Comparison of ENCODE assay signal across 9 cellular contexts in genomic region chr10:11822809-11823121, GRCh38. TPM values are rescaled to one million over a fixed set of nuclear protein-coding genes. Genes with fewer than 3 reads are reported as not detected.
DNase-seq lines count a peak whose midpoint lies in the region; ATAC-seq, FAIRE-seq and TF ChIP-seq lines count a peak whose summit lies in the region.
"Had no signal": no experiment of that assay in that cellular context is flagged by ENCODE, and none has a peak within 500 bp of the region (broad histone marks: within the 10 kb centered on the region; RNA-seq: fewer than 3 reads in every experiment).

No MANE protein-coding gene starts in this region.

- no peaks in the 10 kb centered on the region; the same call in 1 of the 2 replicates for H3K23me2 ChIP-seq in H1 (ENCODE audit: low read depth, low read length)

- H3K9me3 ChIP-seq in H1 (ENCODE audit: insufficient read depth in 2 of 2, low read depth in 1 of 2, low read length in 1 of 2): no peaks in the 10 kb centered on the region
- H3K9me3 ChIP-seq in MM.1S (replicated peaks; ENCODE audit: insufficient read depth, low read length): no peaks in the 10 kb centered on the region

- H4K5ac ChIP-seq in H1 (ENCODE audit: insufficient read length, low read depth, low read length): no peak overlapping the region

- no peak overlapping the region; the same call in 1 of the 2 replicates for H3K18ac ChIP-seq in H1 (ENCODE audit: extremely low read depth, low read length)

- H4K91ac ChIP-seq in H1 (replicated peaks; ENCODE audit: insufficient read length, low read length): no peak overlapping the region

- no peak for TF ChIP-seq RAD21 in H1 (IDR thresholded peaks at IDR 0.05 in 1 of 2, conservative IDR thresholded peaks at IDR 0.05 in 1 of 2; ENCODE audit: low read depth in 2 of 2, low read length in 2 of 2)

- H2AFZ ChIP-seq in ACC112 (ENCODE audit: low read length, unreplicated experiment) (peak overlapping the region; percentile 90), H1 (ENCODE audit: low read length) (no peak overlapping the region), MM.1S (ENCODE audit: low read length) (no peak overlapping the region)

- H3K27me3 ChIP-seq in ACC112 (ENCODE audit: insufficient read depth, low read length) (peaks cover 7% of the 10 kb centered on the region), H1 (replicated peaks in 1 of 4; ENCODE audit: control insufficient read depth in 3 of 4, extremely low read depth in 1 of 4, insufficient read depth in 3 of 4, low read length in 3 of 4) (peaks cover 0 to 3% (median 0%) of the 10 kb centered on the region in 4 experiments; a peak in 2 of 7 replicates), MM.1S (replicated peaks; ENCODE audit: insufficient read depth, low read length) (peaks cover 25% of the 10 kb centered on the region)

- no peaks in the 10 kb centered on the region for H3K9me2 ChIP-seq in MM.1S (replicated peaks; ENCODE audit: insufficient read depth, low read length)

- FAIRE-seq in H1 (lab: Jason Lieb, UNC) (no peak), frontal cortex (lab: Jason Lieb, UNC) (no peak)

- TF ChIP-seq CTCF in LNCaP clone FGC (IDR thresholded peaks at IDR 0.05; ENCODE audit: control insufficient read depth, extremely low read depth, insufficient read depth): no peak
- TF ChIP-seq CTCF in H1 (IDR thresholded peaks at IDR 0.05; ENCODE audit: control extremely low read depth in 1 of 3, insufficient read depth in 1 of 3, low read depth in 1 of 3, low read length in 3 of 3): no peak
- no peak for TF ChIP-seq CTCF in neural crest cell (conservative IDR thresholded peaks at IDR 0.05)
- TF ChIP-seq CTCF in MM.1S (IDR thresholded peaks at IDR 0.05; ENCODE audit: low read length): no peak

- no peak overlapping the region for H2BK20ac ChIP-seq in H1 (ENCODE audit: low read length)

- WGBS in H1 (ENCODE audit: extremely low coverage in 1 of 2, insufficient coverage in 1 of 2, insufficient read length in 1 of 2, insufficient replicate concordance in 2 of 2, low coverage in 1 of 2, low lambda C conversion rate in 2 of 2, missing lambda C conversion rate in 1 of 2), 2 experiments: 80% methylated on average over 5 of the region's 8 CpGs; no CpG with 5 or more reads in 1 of the 2 experiments

- H3K27me3 Mint-ChIP-seq in neural crest cell (ENCODE audit: low read depth): peaks cover 31% of the 10 kb centered on the region

- no peaks in the 10 kb centered on the region for H3K36me3 Mint-ChIP-seq in neural crest cell (ENCODE audit: low read depth)

- H3K36me3 ChIP-seq in ACC112 (ENCODE audit: insufficient read depth, low read length) (no peaks in the 10 kb centered on the region), H1 (ENCODE audit: control insufficient read depth in 2 of 4, insufficient read depth in 4 of 4, low read length in 3 of 4) (no peaks in the 10 kb centered on the region), MM.1S (replicated peaks; ENCODE audit: insufficient read depth, low read length) (no peaks in the 10 kb centered on the region)

- H2AK5ac ChIP-seq in H1 (ENCODE audit: low read depth, low read length): no peak overlapping the region

- no peaks in the 10 kb centered on the region for H3K79me2 ChIP-seq in ACC112 (ENCODE audit: control insufficient read depth, insufficient read depth, low read length, unreplicated experiment)
- peaks cover 0 to 19% of the 10 kb centered on the region in 2 experiments; a peak in 3 of 4 replicates for H3K79me2 ChIP-seq in H1 (ENCODE audit: control insufficient read depth in 1 of 2, insufficient read depth in 2 of 2, low read length in 2 of 2)
- H3K79me2 ChIP-seq in MM.1S (ENCODE audit: low read length): no peaks in the 10 kb centered on the region

- H3K4me3 Mint-ChIP-seq in neural crest cell: peak overlapping the region; percentile 64

- H3K4me3 ChIP-seq in ACC112 (ENCODE audit: low read depth, low read length): peak overlapping the region; percentile 86
- H3K4me3 ChIP-seq in LNCaP clone FGC (ENCODE audit: low read depth, low read length): peak overlapping the region; percentile 74
- peak overlapping the region; percentile 70 to 96 (median 71) for H3K4me3 ChIP-seq in H1 (ENCODE audit: extremely low read depth in 1 of 4, insufficient read depth in 2 of 4, low read depth in 3 of 4, low read length in 4 of 4)
- no peak overlapping the region for H3K4me3 ChIP-seq in MM.1S (ENCODE audit: low read length)

- peaks cover 18% of the 10 kb centered on the region for H3K4me1 Mint-ChIP-seq in neural crest cell

- no peaks in the 10 kb centered on the region for H3K9me3 Mint-ChIP-seq in neural crest cell
- H3K9me3 Mint-ChIP-seq: activated naive CD4-positive, alpha-beta T cell treated with anti-CD3 and anti-CD28 coated beads for 36 hours had no signal

- no peak overlapping the region for H3K56ac ChIP-seq in H1 (replicated peaks; ENCODE audit: insufficient read length, low read depth, low read length)

- no peak for TF ChIP-seq EP300 in H1 (IDR thresholded peaks at IDR 0.05; ENCODE audit: borderline replicate concordance in 1 of 2, low read depth in 2 of 2, low read length in 2 of 2)

- no peaks in the 10 kb centered on the region for H3F3A ChIP-seq in MM.1S (ENCODE audit: insufficient read depth, low read length)

- CTCF ChIA-PET in H1 (lab: Charles Lee; ENCODE audit: partially characterized antibody): interaction anchor here (0.8 to 6.7 kb wide), 8 partner anchors 8 to 59 kb away, joined by 3 to 55 read pairs (median 6); no protein-coding TSS in a partner anchor

- no peak overlapping the region for H3K14ac ChIP-seq in H1 (ENCODE audit: insufficient read length)

- H3K4me1 ChIP-seq in ACC112 (ENCODE audit: control insufficient read depth, insufficient read depth, low read length, unreplicated experiment): peaks cover 10% of the 10 kb centered on the region
- H3K4me1 ChIP-seq in H1 (replicated peaks in 1 of 4; ENCODE audit: control insufficient read depth in 3 of 4, insufficient read depth in 4 of 4, low read length in 3 of 4): no peaks in the 10 kb centered on the region
- no peaks in the 10 kb centered on the region for H3K4me1 ChIP-seq in MM.1S (ENCODE audit: low read length)

- no peak overlapping the region for H3K23ac ChIP-seq in H1 (ENCODE audit: insufficient read length)

- no peak for DNase-seq in LNCaP clone FGC (ENCODE audit: low read depth)
- no peak for DNase-seq in H1 (ENCODE audit: low read depth in 1 of 2, low spot score in 2 of 2)
- no peak for DNase-seq in neural crest cell (ENCODE audit: low read depth, low spot score)
- no peak for DNase-seq in MM.1S
- DNase-seq in NCI-H524 treated with DMSO at 0.1 percent for 48 hours (lab: John Stamatoyannopoulos, UW): no peak
- DNase-seq in frontal cortex (ENCODE audit: low spot score in 2 of 2): no peak

- H2BK15ac ChIP-seq in H1 (ENCODE audit: low read length): no peak overlapping the region

- POLR2A ChIA-PET in H1 (lab: Charles Lee; ENCODE audit: partially characterized antibody): interaction anchor here (0.6 kb wide), 1 partner anchor 12 kb away, joined by 3 read pairs; no protein-coding TSS in a partner anchor

- no peak overlapping the region for H3K27ac ChIP-seq in ACC112 (ENCODE audit: low read depth, low read length)
- no peak overlapping the region for H3K27ac ChIP-seq in H1 (ENCODE audit: low read depth, low read length)
- no peak overlapping the region for H3K27ac ChIP-seq in MM.1S (ENCODE audit: low read length)

- no peak overlapping the region for H2BK120ac ChIP-seq in H1 (replicated peaks; ENCODE audit: low read depth, low read length)

- H2BK12ac ChIP-seq in H1 (ENCODE audit: low read depth, low read length): no peak overlapping the region

- H3K4ac ChIP-seq in H1 (replicated peaks; ENCODE audit: insufficient read length, low read depth, low read length): no peak overlapping the region

- H2BK5ac ChIP-seq in H1 (ENCODE audit: low read depth, low read length): no peak overlapping the region

- ATAC-seq in HG03095 (IDR thresholded peaks at IDR 0.05; ENCODE audit: unreplicated experiment): no peak

- H3K79me1 ChIP-seq in H1 (ENCODE audit: low read depth, low read length): 0 out of 2 replicates have a peak, but pooled peaks cover 2% of the 10 kb centered on the region

- H4K8ac ChIP-seq in H1 (ENCODE audit: extremely low read depth, insufficient read depth, low read length): no peak overlapping the region; the same call in 1 of the 2 replicates

- peak overlapping the region; percentile 53 to 74; a peak in 3 of 4 replicates for H3K4me2 ChIP-seq in H1 (ENCODE audit: insufficient read depth in 1 of 2, low read depth in 2 of 2, low read length in 2 of 2)
- no peak overlapping the region for H3K4me2 ChIP-seq in MM.1S (ENCODE audit: low read depth, low read length)

- no peaks in the 10 kb centered on the region for H4K20me1 ChIP-seq in H1 (replicated peaks in 1 of 2; ENCODE audit: control insufficient read depth in 1 of 2, insufficient read depth in 2 of 2, low read length in 2 of 2)
- H4K20me1 ChIP-seq in MM.1S (ENCODE audit: insufficient read depth, low read length): no peaks in the 10 kb centered on the region

- H3K9ac ChIP-seq in H1 (replicated peaks in 1 of 4; ENCODE audit: extremely low read depth in 1 of 4, low read depth in 3 of 4, low read length in 3 of 4) (no peak overlapping the region), MM.1S (ENCODE audit: low read length) (no peak overlapping the region)

- no peak for TF ChIP-seq POLR2A in H1 (IDR thresholded peaks at IDR 0.05; ENCODE audit: control extremely low read depth in 1 of 2, low read depth in 2 of 2, low read length in 2 of 2)

- no peak overlapping the region for H3K27ac Mint-ChIP-seq in neural crest cell (ENCODE audit: unreplicated experiment)
- H3K27ac Mint-ChIP-seq: activated naive CD4-positive, alpha-beta T cell treated with anti-CD3 and anti-CD28 coated beads for 36 hours had no signal

TF ChIP-seq in H1, 55 proteins besides CTCF, POLR2A, EP300 and RAD21 (continues in another document):
- no peak for TF ChIP-seq SP2 (IDR thresholded peaks at IDR 0.05; ENCODE audit: low read length)
- TF ChIP-seq BRCA1 (IDR thresholded peaks at IDR 0.05; ENCODE audit: low read depth, low read length): no peak
- no peak for TF ChIP-seq KDM4A (IDR thresholded peaks at IDR 0.05; ENCODE audit: low read depth, low read length, severe bottlenecking)
- TF ChIP-seq CBX8 (IDR thresholded peaks at IDR 0.05; ENCODE audit: borderline replicate concordance, low read depth, low read length): no peak
- no peak for TF ChIP-seq KDM1A (IDR thresholded peaks at IDR 0.05; ENCODE audit: borderline replicate concordance, low read length)
- no peak for TF ChIP-seq ZNF274 (IDR thresholded peaks at IDR 0.05; ENCODE audit: borderline replicate concordance, extremely low read depth, low read length)

RNA-seq across cellular contexts. Expression of gene PROSER2, which starts 0.4 kb away (rescaled TPM):
- total RNA-seq in H1 (2021; fragmentation: NEBNext Ultra II Directional; extraction: Animal tissue kit (Norgen Biotek cat#: 25700)): 11.6 and 13.7 TPM in 2 replicates
- polyA plus RNA-seq in H1 (2011; rRNA removed): 3.9 and 6.5 TPM in 2 replicates
- 4.2 TPM for polyA plus RNA-seq in H1 (2011; cell fraction: cytosol; rRNA removed)
- polyA plus RNA-seq in H1 (2011; cell fraction: nucleus; rRNA removed): 5.3 TPM
- 5.9 to 7.9 TPM (median 7.2 TPM) in 4 replicates for polyA plus RNA-seq in H1 (2012, experiment 1 of 2)
- 6.4 TPM for polyA plus RNA-seq in H1 (2012, experiment 2 of 2)
- polyA plus RNA-seq in H1 (2013, experiment 1 of 2): 4.6 TPM
- 4.6 TPM for polyA plus RNA-seq in H1 (2013, experiment 2 of 2)
- 3.7 and 5.5 TPM in 2 replicates for polyA minus RNA-seq in H1 (2011; rRNA and poly(A)+ RNA removed)
- 3.1 TPM for polyA minus RNA-seq in H1 (2011; cell fraction: cytosol; rRNA and poly(A)+ RNA removed)
- polyA minus RNA-seq in H1 (2011; cell fraction: nucleus; rRNA and poly(A)+ RNA removed): 4.1 TPM
- total RNA-seq in neural crest cell (7.5 and 7.7 TPM in 2 replicates), frontal cortex (0.41 TPM)
